1 cellular context compared by ENCODE assay signal in the genomic region with DNA sequence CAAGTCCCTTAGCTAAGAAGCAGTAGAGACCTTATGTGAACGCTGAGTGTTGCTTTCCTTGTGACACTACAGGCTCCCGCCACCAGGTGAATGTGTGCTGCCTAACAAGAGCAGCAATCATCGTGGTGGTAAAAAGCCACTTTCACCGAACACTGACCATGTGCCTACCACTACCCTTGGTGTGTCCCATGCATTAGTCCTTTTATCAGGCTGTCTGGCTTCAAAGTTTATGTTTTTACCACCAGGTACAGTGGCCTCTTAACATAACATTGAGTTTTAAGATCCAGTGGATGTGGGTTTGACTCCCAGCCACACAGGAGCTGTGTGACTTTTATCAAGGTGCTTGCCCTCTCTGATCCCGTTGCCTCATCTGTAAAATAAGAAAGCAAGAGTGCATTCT.
TF ChIP-seq lines count a peak whose summit lies in the region.

No MANE protein-coding gene starts in this region.

TF ChIP-seq in GM12878, 131 proteins besides CTCF, POLR2A, EP300 and RAD21:
- TF ChIP-seq SPI1 (IDR thresholded peaks at IDR 0.05; ENCODE audit: borderline replicate concordance, insufficient read depth, low read depth, low read length) (no peak), IKZF2 (IDR thresholded peaks at IDR 0.05) (no peak), ETV6 (conservative IDR thresholded peaks at IDR 0.05 in 1 of 2, IDR thresholded peaks at IDR 0.05 in 1 of 2; ENCODE audit: borderline replicate concordance in 1 of 2, low read depth in 1 of 2) (no peak)
